Comparison of ENCODE assay signal across 8 cellular contexts in the genomic region with DNA sequence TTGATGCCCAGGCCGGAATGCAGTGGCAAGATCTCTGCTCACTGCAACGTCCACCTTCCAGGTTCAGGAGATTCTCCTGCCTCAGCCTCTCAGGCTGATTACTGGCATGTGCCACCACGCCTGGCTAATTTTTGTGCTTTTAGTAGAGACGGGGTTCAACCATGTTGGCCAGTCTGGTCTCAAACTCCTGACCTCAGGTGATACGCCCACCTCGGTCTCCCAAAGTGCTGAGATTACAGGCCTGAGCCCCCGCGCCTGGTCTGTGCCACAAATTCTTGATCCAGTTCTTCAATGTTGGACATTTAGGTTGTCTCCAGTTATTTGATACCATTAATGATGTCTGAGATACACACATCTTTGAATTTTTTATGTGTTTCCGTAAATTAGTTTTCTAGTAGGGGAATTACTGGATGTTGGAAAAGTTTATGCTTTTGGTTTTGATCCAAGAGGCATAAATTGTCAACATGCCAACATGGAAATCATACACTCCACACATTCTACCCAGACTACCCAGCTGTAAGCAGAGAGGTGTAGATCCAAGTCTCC. TPM values are rescaled to one million over a fixed set of nuclear protein-coding genes. Genes with fewer than 3 reads are reported as not detected.
DNase-seq lines count a peak whose midpoint lies in the region; ATAC-seq lines count a peak whose summit lies in the region.

No MANE protein-coding gene starts in this region.

- H3K36me3 ChIP-seq in H7 (replicated peaks; ENCODE audit: control insufficient read depth, insufficient read depth, low read length), result no peaks in the 10 kb centered on the region
- no peaks in the 10 kb centered on the region for H3K36me3 ChIP-seq in skeletal muscle tissue (ENCODE audit: control insufficient read depth in 3 of 3, insufficient read depth in 3 of 3, low read length in 3 of 3)

- peaks cover 21% of the 10 kb centered on the region for H3K36me3 Mint-ChIP-seq in activated CD4-positive, alpha-beta memory T cell treated with anti-CD3 and anti-CD28 coated beads, Interleukin-2, amount 10 ng/mL, durations not matched to agents 7 days and 5 days (ENCODE audit: low read depth)

- peak overlapping the region; percentile 94 for H3K4me3 ChIP-seq in H7 (ENCODE audit: insufficient read depth, low read depth, low read length)
- H3K4me3 ChIP-seq in skeletal muscle tissue (ENCODE audit: low read length in 3 of 3), result peak overlapping the region; percentile 88 to 95 (median 90)

- H3K4me3 Mint-ChIP-seq in activated CD4-positive, alpha-beta memory T cell treated with anti-CD3 and anti-CD28 coated beads, Interleukin-2, amount 10 ng/mL, durations not matched to agents 7 days and 5 days, result peak overlapping the region; percentile 86

- intact Hi-C loops in left ventricle myocardium superior (cut with micrococcal nuclease), result no loop called here

- H3K4me1 Mint-ChIP-seq in activated CD4-positive, alpha-beta memory T cell treated with anti-CD3 and anti-CD28 coated beads, Interleukin-2, amount 10 ng/mL, durations not matched to agents 7 days and 5 days, result peaks cover 41% of the 10 kb centered on the region

- peak overlapping the region; percentile 86 for H3K27ac Mint-ChIP-seq in activated CD4-positive, alpha-beta memory T cell treated with anti-CD3 and anti-CD28 coated beads, Interleukin-2, amount 10 ng/mL, durations not matched to agents 7 days and 5 days

- H3K4me1 ChIP-seq in skeletal muscle tissue (ENCODE audit: control insufficient read depth in 3 of 3, insufficient read depth in 3 of 3, low read length in 3 of 3), result peaks cover 18 to 28% (median 22%) of the 10 kb centered on the region in 3 donors

- H3K27me3 Mint-ChIP-seq in activated CD4-positive, alpha-beta memory T cell treated with anti-CD3 and anti-CD28 coated beads, Interleukin-2, amount 10 ng/mL, durations not matched to agents 7 days and 5 days, result no peaks in the 10 kb centered on the region

- H3K9me3 Mint-ChIP-seq in activated CD4-positive, alpha-beta memory T cell treated with anti-CD3 and anti-CD28 coated beads, Interleukin-2, amount 10 ng/mL, durations not matched to agents 7 days and 5 days, result peaks cover 5% of the 10 kb centered on the region

- DNase-seq in H7 (no peak), left ventricle myocardium superior (peak; percentile 39), COLO668 (lab: John Stamatoyannopoulos, UW; ENCODE audit: unreplicated experiment) (no peak)
- DNase-seq in activated CD4-positive, alpha-beta memory T cell treated with anti-CD3 and anti-CD28 coated beads, Interleukin-2, amount 10 ng/mL, durations not matched to agents 7 days and 5 days, result no peak
- no peak for DNase-seq in activated effector memory CD4-positive, alpha-beta T cell treated with Interleukin-2 at 50 U/mL for 16 hours

- H3K9ac ChIP-seq in skeletal muscle tissue (ENCODE audit: low read depth in 1 of 3, low read length in 3 of 3), result peak overlapping the region; percentile 62 to 96 (median 70)

- no peaks in the 10 kb centered on the region for H3K27me3 ChIP-seq in H7 (ENCODE audit: control insufficient read depth, insufficient read depth, low read length)
- H3K27me3 ChIP-seq in skeletal muscle tissue (ENCODE audit: control insufficient read depth in 3 of 3, insufficient read depth in 3 of 3, low read length in 3 of 3), result no peaks in the 10 kb centered on the region

- CTCF ChIA-PET in activated CD4-positive, alpha-beta memory T cell treated with anti-CD3 and anti-CD28 coated beads, Interleukin-2, amount 10 ng/mL, durations not matched to agents 7 days and 5 days (lab: Charles Lee), result interaction anchor here (0.7 to 2.1 kb wide), 7 partner anchors 15 to 122 kb away, joined by 3 to 17 read pairs (median 6); partner anchors contain the start of gene SLC25A30

- peak overlapping the region; percentile 90 for H3K27ac ChIP-seq in skeletal muscle tissue (ENCODE audit: low read depth, low read length)

- ATAC-seq in left ventricle myocardium superior (no peak), HG03175 (IDR thresholded peaks at IDR 0.05; ENCODE audit: unreplicated experiment) (no peak), HG03354 (IDR thresholded peaks at IDR 0.05; ENCODE audit: poor library complexity, severe bottlenecking, unreplicated experiment) (no peak)

- POLR2A ChIA-PET in activated CD4-positive, alpha-beta memory T cell treated with anti-CD3 and anti-CD28 coated beads, Interleukin-2, amount 10 ng/mL, durations not matched to agents 7 days and 5 days (lab: Charles Lee), result interaction anchor here (0.6 to 2.4 kb wide), 16 partner anchors 11 to 588 kb away, joined by 3 to 25 read pairs (median 5); partner anchors contain the start of genes SLC25A30, TPT1 and ZC3H13

- no peaks in the 10 kb centered on the region for H3K9me3 ChIP-seq in skeletal muscle tissue (ENCODE audit: control insufficient read depth in 3 of 3, low read length in 3 of 3)

RNA-seq across cellular contexts. Expression of gene COG3, which starts 0.5 kb away (rescaled TPM):
- total RNA-seq in H7 (2014; rRNA removed; shearing (Covaris generic)), result 17.7 and 30.7 TPM in 2 replicates
- total RNA-seq in activated CD4-positive, alpha-beta memory T cell treated with anti-CD3 and anti-CD28 coated beads, Interleukin-2, amount 10 ng/mL, durations not matched to agents 7 days and 5 days, result 10 to 100 TPM; 24.6 to 26.5 TPM
- total RNA-seq in left ventricle myocardium superior, result 15.1 TPM
- 36.5 TPM for total RNA-seq in skeletal muscle tissue

RNA-seq across cellular contexts. Expression of gene SLC25A30, which starts 46.0 kb away (rescaled TPM):
- 1.0 and 2.2 TPM in 2 replicates for total RNA-seq in H7 (2014; rRNA removed; shearing (Covaris generic))
- total RNA-seq in activated CD4-positive, alpha-beta memory T cell treated with anti-CD3 and anti-CD28 coated beads, Interleukin-2, amount 10 ng/mL, durations not matched to agents 7 days and 5 days, result 10 to 100 TPM; 17.5 to 17.6 TPM
- 194 TPM for total RNA-seq in left ventricle myocardium superior
- total RNA-seq in skeletal muscle tissue, result 12.5 TPM

Comparison
In these comparisons a context has a peak if more than half of its experiments do, and no peak if none do; other contexts are left out.
1. RNA of gene SLC25A30, which starts 46.0 kb away (total RNA-seq): 194 TPM in left ventricle myocardium superior (single experiment); 17.5 to 17.6 TPM in activated CD4-positive, alpha-beta memory T cell treated with anti-CD3 and anti-CD28 coated beads, Interleukin-2, amount 10 ng/mL, durations not matched to agents 7 days and 5 days, 12.5 TPM in skeletal muscle tissue (single experiment) and 1.0 to 2.2 TPM in H7; every median in the first group is over 10 times any median in the second.